Comparison of ENCODE assay signal across 9 cellular contexts in the genomic region with DNA sequence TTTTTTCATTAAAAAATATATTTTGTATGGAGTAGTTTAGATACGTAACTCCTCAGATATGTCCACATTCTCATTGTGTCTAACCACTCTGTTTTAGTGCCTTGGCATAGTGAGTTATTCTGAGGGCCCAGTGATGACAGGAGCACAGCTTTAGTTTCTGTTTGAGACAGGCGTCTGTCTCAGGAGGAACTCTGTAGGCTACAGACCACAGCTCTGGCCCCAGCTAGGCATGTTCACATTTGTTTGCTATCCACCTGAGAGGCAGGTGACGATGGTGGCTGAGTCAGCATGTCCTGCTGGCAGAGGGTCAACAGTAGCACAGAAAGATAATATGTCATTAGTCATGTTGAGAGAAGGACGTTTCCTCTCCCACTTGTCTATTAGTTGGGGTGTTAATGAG. TPM values are rescaled to one million over a fixed set of nuclear protein-coding genes. Genes with fewer than 3 reads are reported as not detected.
DNase-seq lines count a peak whose midpoint lies in the region; ATAC-seq and TF ChIP-seq lines count a peak whose summit lies in the region.
"Had no signal": no experiment of that assay in that cellular context is flagged by ENCODE, and none has a peak within 500 bp of the region (broad histone marks: within the 10 kb centered on the region; RNA-seq: fewer than 3 reads in every experiment).

No MANE protein-coding gene starts in this region.

- no peak overlapping the region for H3K4me3 ChIP-seq in mucosa of stomach (ENCODE audit: low read length)

- no peak overlapping the region for H3K27ac Mint-ChIP-seq in effector memory CD8-positive, alpha-beta T cell
- no peak overlapping the region for H3K27ac Mint-ChIP-seq in T-helper 2 cell treated with Interferon-gamma antibody and Interleukin-4, amounts not matched to agents 5 μg/mL and 100 μg/mL, for 36 hours
- H3K27ac Mint-ChIP-seq: activated T-cell treated with anti-CD3 and anti-CD28 coated beads, Interleukin-2, amount 50 U/mL, for 72 hours had no signal

- no peaks in the 10 kb centered on the region for H3K27me3 ChIP-seq in mucosa of stomach (ENCODE audit: control insufficient read depth, insufficient read depth, low read length)

- H3K4me1 ChIP-seq in mucosa of stomach (ENCODE audit: control insufficient read depth, insufficient read depth, low read length), result peaks cover 47% of the 10 kb centered on the region

- H3K36me3 Mint-ChIP-seq in effector memory CD8-positive, alpha-beta T cell (ENCODE audit: insufficient read depth), result no peaks in the 10 kb centered on the region
- H3K36me3 Mint-ChIP-seq in T-helper 2 cell treated with Interferon-gamma antibody and Interleukin-4, amounts not matched to agents 5 μg/mL and 100 μg/mL, for 36 hours (ENCODE audit: low read depth), result no peaks in the 10 kb centered on the region

- H3K9me3 ChIP-seq in mucosa of stomach (ENCODE audit: control insufficient read depth, low read length), result no peaks in the 10 kb centered on the region

- H3K9ac ChIP-seq in mucosa of stomach (ENCODE audit: low read length), result peak overlapping the region; percentile 35

- H3K27me3 Mint-ChIP-seq in effector memory CD8-positive, alpha-beta T cell, result no peaks in the 10 kb centered on the region
- H3K27me3 Mint-ChIP-seq in T-helper 2 cell treated with Interferon-gamma antibody and Interleukin-4, amounts not matched to agents 5 μg/mL and 100 μg/mL, for 36 hours (ENCODE audit: low read depth), result no peaks in the 10 kb centered on the region

- H3K9me3 Mint-ChIP-seq in effector memory CD8-positive, alpha-beta T cell, result no peaks in the 10 kb centered on the region
- H3K9me3 Mint-ChIP-seq in T-helper 2 cell treated with Interferon-gamma antibody and Interleukin-4, amounts not matched to agents 5 μg/mL and 100 μg/mL, for 36 hours, result no peaks in the 10 kb centered on the region
- H3K9me3 Mint-ChIP-seq: activated T-cell treated with anti-CD3 and anti-CD28 coated beads, Interleukin-2, amount 50 U/mL, for 72 hours had no signal

- peak; percentile 86 for ATAC-seq in GM19372 (IDR thresholded peaks at IDR 0.05; ENCODE audit: low read depth, unreplicated experiment)
- ATAC-seq in HG03342 (IDR thresholded peaks at IDR 0.05; ENCODE audit: unreplicated experiment), result peak; percentile 82
- no peak for ATAC-seq in effector memory CD8-positive, alpha-beta T cell (replicated peaks)

- H3K27ac ChIP-seq in C4-2B, result peak overlapping the region; percentile 68

- no peak for TF ChIP-seq CTCF in C4-2B (conservative IDR thresholded peaks at IDR 0.05)

- H3K4me3 Mint-ChIP-seq in effector memory CD8-positive, alpha-beta T cell, result no peak overlapping the region
- H3K4me3 Mint-ChIP-seq in T-helper 2 cell treated with Interferon-gamma antibody and Interleukin-4, amounts not matched to agents 5 μg/mL and 100 μg/mL, for 36 hours, result no peak overlapping the region
- H3K4me3 Mint-ChIP-seq: activated T-cell treated with anti-CD3 and anti-CD28 coated beads, Interleukin-2, amount 50 U/mL, for 72 hours had no signal

- no peaks in the 10 kb centered on the region for H3K36me3 ChIP-seq in mucosa of stomach (ENCODE audit: control insufficient read depth, insufficient read depth, low read length)

- intact Hi-C loops in posterior vena cava (cut with DNase I), result no loop called here

- DNase-seq in SW480 (ENCODE audit: low spot score), result peak; percentile 50
- no peak for DNase-seq in effector memory CD8-positive, alpha-beta T cell
- DNase-seq in posterior vena cava (ENCODE audit: low spot score), result no peak
- DNase-seq in T-helper 2 cell treated with Interferon-gamma antibody and Interleukin-4, amounts not matched to agents 5 μg/mL and 100 μg/mL, for 36 hours (ENCODE audit: low spot score), result no peak
- DNase-seq: activated T-cell treated with anti-CD3 and anti-CD28 coated beads, Interleukin-2, amount 50 U/mL, for 72 hours had no signal

- peaks cover 4 to 7% of the 10 kb centered on the region in 2 donors for H3K4me1 Mint-ChIP-seq in effector memory CD8-positive, alpha-beta T cell (ENCODE audit: low read depth in 2 of 2)
- peaks cover under 1% of the 10 kb centered on the region for H3K4me1 Mint-ChIP-seq in T-helper 2 cell treated with Interferon-gamma antibody and Interleukin-4, amounts not matched to agents 5 μg/mL and 100 μg/mL, for 36 hours (ENCODE audit: low read depth)

RNA-seq across cellular contexts. Expression of gene LRRC1, which starts 16.3 kb away (rescaled TPM):
- 10 to 100 TPM in 1 of 2 donors, 1 to 10 TPM in 1; 8.3 to 10.4 TPM for total RNA-seq in posterior vena cava
